In genomic region chr5:175656966-175657365, GRCh38 we compare ENCODE assay signal across 14 cellular contexts. TPM values are rescaled to one million over a fixed set of nuclear protein-coding genes. Genes with fewer than 3 reads are reported as not detected.
DNase-seq lines count a peak whose midpoint lies in the region; ATAC-seq and TF ChIP-seq lines count a peak whose summit lies in the region.
"Had no signal": no experiment of that assay in that cellular context is flagged by ENCODE, and none has a peak within 500 bp of the region (broad histone marks: within the 10 kb centered on the region; RNA-seq: fewer than 3 reads in every experiment).

No MANE protein-coding gene starts in this region.

- H3K27ac Mint-ChIP-seq in activated T-cell treated with anti-CD3 and anti-CD28 coated beads, Interleukin-2, amount 50 U/mL, for 24 hours = peak overlapping the region; percentile 86
- no peak overlapping the region for H3K27ac Mint-ChIP-seq in WTC11
- no peak overlapping the region for H3K27ac Mint-ChIP-seq in effector memory CD8-positive, alpha-beta T cell
- H3K27ac Mint-ChIP-seq in stimulated activated effector memory CD8-positive, alpha-beta T cell treated with anti-CD3 and anti-CD28 coated beads, Interleukin-12 subunit alpha, Interleukin-12 subunit beta, amount 100 ng/mL, for 72 hours = no peak overlapping the region

- H3K27me3 ChIP-seq in lower lobe of right lung (ENCODE audit: low read depth) (peaks cover 64% of the 10 kb centered on the region), PC-3 (ENCODE audit: low read length) (peaks cover 57% of the 10 kb centered on the region)
- H3K27me3 ChIP-seq: ascending aorta had no signal

- H3K4me3 Mint-ChIP-seq in activated T-cell treated with anti-CD3 and anti-CD28 coated beads, Interleukin-2, amount 50 U/mL, for 24 hours = peak overlapping the region; percentile 85
- peak overlapping the region; percentile 90 for H3K4me3 Mint-ChIP-seq in WTC11
- H3K4me3 Mint-ChIP-seq in effector memory CD8-positive, alpha-beta T cell = peak overlapping the region; percentile 79 to 94
- peak overlapping the region; percentile 86 for H3K4me3 Mint-ChIP-seq in stimulated activated effector memory CD8-positive, alpha-beta T cell treated with anti-CD3 and anti-CD28 coated beads, Interleukin-12 subunit alpha, Interleukin-12 subunit beta, amount 100 ng/mL, for 72 hours

- peaks cover 26% of the 10 kb centered on the region for H3K4me1 ChIP-seq in lower lobe of right lung
- no peaks in the 10 kb centered on the region for H3K4me1 ChIP-seq in PC-3 (ENCODE audit: insufficient read depth, low read length)
- H3K4me1 ChIP-seq: ascending aorta had no signal

- intact Hi-C loops in lower lobe of right lung (cut with DNase I) = no loop called here
- intact Hi-C loops in PC-3 (cut with micrococcal nuclease) = no loop called here

- peaks cover 87% of the 10 kb centered on the region for H3K4me1 Mint-ChIP-seq in activated T-cell treated with anti-CD3 and anti-CD28 coated beads, Interleukin-2, amount 50 U/mL, for 24 hours (ENCODE audit: low read depth)
- peaks cover 31% of the 10 kb centered on the region for H3K4me1 Mint-ChIP-seq in WTC11
- H3K4me1 Mint-ChIP-seq in effector memory CD8-positive, alpha-beta T cell (ENCODE audit: low read depth in 2 of 2) = peaks cover 46 to 56% of the 10 kb centered on the region in 2 donors
- peaks cover 60% of the 10 kb centered on the region for H3K4me1 Mint-ChIP-seq in stimulated activated effector memory CD8-positive, alpha-beta T cell treated with anti-CD3 and anti-CD28 coated beads, Interleukin-12 subunit alpha, Interleukin-12 subunit beta, amount 100 ng/mL, for 72 hours

- no peaks in the 10 kb centered on the region for H4K20me1 ChIP-seq in PC-3 (ENCODE audit: low read length)

- no peak overlapping the region for H3K4me3 ChIP-seq in lower lobe of right lung
- H3K4me3 ChIP-seq in PC-3 (ENCODE audit: low read length) = no peak overlapping the region

- H3K9me3 Mint-ChIP-seq in activated T-cell treated with anti-CD3 and anti-CD28 coated beads, Interleukin-2, amount 50 U/mL, for 24 hours = no peaks in the 10 kb centered on the region
- H3K9me3 Mint-ChIP-seq in WTC11 = peaks cover 7% of the 10 kb centered on the region
- H3K9me3 Mint-ChIP-seq in effector memory CD8-positive, alpha-beta T cell = no peaks in the 10 kb centered on the region
- H3K9me3 Mint-ChIP-seq in stimulated activated effector memory CD8-positive, alpha-beta T cell treated with anti-CD3 and anti-CD28 coated beads, Interleukin-12 subunit alpha, Interleukin-12 subunit beta, amount 100 ng/mL, for 72 hours = no peaks in the 10 kb centered on the region

- no peak overlapping the region for H3K4me2 ChIP-seq in PC-3 (ENCODE audit: low read length)

- CTCF ChIA-PET in WTC11 (lab: Charles Lee) (interaction anchor here (1.1 to 8.4 kb wide), 2 partner anchors 73 to 123 kb away, joined by 3 to 58 read pairs; no protein-coding TSS in a partner anchor), PC-3 (lab: Charles Lee) (no interaction called here)

- BruUV-seq in PC-3 (replicated peaks; lab: Mats Ljungman, UMichigan) = no TSS peak

- H3K9me3 ChIP-seq in lower lobe of right lung = no peaks in the 10 kb centered on the region
- no peaks in the 10 kb centered on the region for H3K9me3 ChIP-seq in PC-3 (ENCODE audit: low read length)
- H3K9me3 ChIP-seq: ascending aorta, Caco-2 had no signal

- no peaks in the 10 kb centered on the region for H3K27me3 Mint-ChIP-seq in activated T-cell treated with anti-CD3 and anti-CD28 coated beads, Interleukin-2, amount 50 U/mL, for 24 hours
- H3K27me3 Mint-ChIP-seq in WTC11 (ENCODE audit: low read depth) = peaks cover 20% of the 10 kb centered on the region
- H3K27me3 Mint-ChIP-seq in effector memory CD8-positive, alpha-beta T cell = peaks cover 20 to 55% of the 10 kb centered on the region in 2 donors

- H3K9me2 ChIP-seq in PC-3 (replicated peaks; ENCODE audit: low read length) = no peaks in the 10 kb centered on the region

- no peaks in the 10 kb centered on the region for H3K79me2 ChIP-seq in PC-3 (ENCODE audit: low read length)

- H2AFZ ChIP-seq in PC-3 (ENCODE audit: low read length) = no peak overlapping the region

- H3K36me3 ChIP-seq in lower lobe of right lung (no peaks in the 10 kb centered on the region), PC-3 (ENCODE audit: low read depth, low read length) (no peaks in the 10 kb centered on the region)
- H3K36me3 ChIP-seq: ascending aorta had no signal

- H3K36me3 Mint-ChIP-seq in activated T-cell treated with anti-CD3 and anti-CD28 coated beads, Interleukin-2, amount 50 U/mL, for 24 hours (ENCODE audit: low read depth) = peaks cover 37% of the 10 kb centered on the region
- H3K36me3 Mint-ChIP-seq in WTC11 = peaks cover 4% of the 10 kb centered on the region; the same call in 1 of the 2 replicates
- H3K36me3 Mint-ChIP-seq in effector memory CD8-positive, alpha-beta T cell (ENCODE audit: insufficient read depth) = peaks cover 4% of the 10 kb centered on the region
- peaks cover 18% of the 10 kb centered on the region for H3K36me3 Mint-ChIP-seq in stimulated activated effector memory CD8-positive, alpha-beta T cell treated with anti-CD3 and anti-CD28 coated beads, Interleukin-12 subunit alpha, Interleukin-12 subunit beta, amount 100 ng/mL, for 72 hours

- ATAC-seq in WTC11 = no peak
- ATAC-seq in effector memory CD8-positive, alpha-beta T cell (replicated peaks) = no peak
- no peak for ATAC-seq in stimulated activated effector memory CD8-positive, alpha-beta T cell treated with anti-CD3 and anti-CD28 coated beads, Interleukin-12 subunit alpha, Interleukin-12 subunit beta, amount 100 ng/mL, for 72 hours
- no peak for ATAC-seq in GM18909 (IDR thresholded peaks at IDR 0.05; ENCODE audit: poor library complexity, unreplicated experiment)
- no peak for ATAC-seq in lower lobe of right lung
- no peak for ATAC-seq in PC-3
- ATAC-seq: HCT116, SK-N-SH treated with all-trans-retinoic acid at 6 μM for 48 hours had no signal

- DNase-seq in activated T-cell treated with anti-CD3 and anti-CD28 coated beads, Interleukin-2, amount 50 U/mL, for 24 hours = no peak
- DNase-seq in activated T-cell treated with anti-CD3 and anti-CD28 coated beads, Interleukin-2, amount 50 U/mL, for 48 hours = no peak
- no peak for DNase-seq in WTC11 (ENCODE audit: low spot score)
- DNase-seq in effector memory CD8-positive, alpha-beta T cell = no peak
- DNase-seq in stimulated activated effector memory CD8-positive, alpha-beta T cell treated with anti-CD3 and anti-CD28 coated beads, Interleukin-12 subunit alpha, Interleukin-12 subunit beta, amount 100 ng/mL, for 72 hours (ENCODE audit: low spot score in 2 of 2) = no peak
- no peak for DNase-seq in lower lobe of right lung
- DNase-seq in PC-3 = no peak
- DNase-seq: Caco-2, NCI-H2029 treated with DMSO at 0.1 percent for 48 hours, occipital lobe had no signal

- H3K27ac ChIP-seq in lower lobe of right lung (no peak overlapping the region), PC-3 (ENCODE audit: low read length) (no peak overlapping the region)
- H3K27ac ChIP-seq: ascending aorta had no signal

- POLR2A ChIA-PET in WTC11 (lab: Charles Lee) = no interaction called here
- POLR2A ChIA-PET in PC-3 (lab: Charles Lee; ENCODE audit: unreplicated experiment) = no interaction called here

- no peak for TF ChIP-seq CTCF in WTC11 (IDR thresholded peaks at IDR 0.05)
- no peak for TF ChIP-seq CTCF in lower lobe of right lung (IDR thresholded peaks at IDR 0.05)
- TF ChIP-seq CTCF in PC-3 (conservative IDR thresholded peaks at IDR 0.05; ENCODE audit: low read depth, low read length) = no peak

- no peak overlapping the region for H3K9ac ChIP-seq in PC-3 (ENCODE audit: low read length)

- H3F3A ChIP-seq in PC-3 (ENCODE audit: low read length, unreplicated experiment) = no peaks in the 10 kb centered on the region

TF ChIP-seq in WTC11, 78 proteins besides CTCF, POLR2A, EP300 and RAD21:
- TF ChIP-seq ZNF416 (CRISPR knock-in tag; IDR thresholded peaks at IDR 0.05) (no peak), CDX4 (CRISPR knock-in tag; IDR thresholded peaks at IDR 0.05; ENCODE audit: borderline replicate concordance) (no peak), NR3C1 (CRISPR knock-in tag; conservative IDR thresholded peaks at IDR 0.05; ENCODE audit: low read depth) (no peak), ZNF138 (CRISPR knock-in tag; conservative IDR thresholded peaks at IDR 0.05) (no peak), CREM (CRISPR knock-in tag; IDR thresholded peaks at IDR 0.05) (no peak), E2F1 (CRISPR knock-in tag; IDR thresholded peaks at IDR 0.05) (no peak)
- TF ChIP-seq, protein P1, sequence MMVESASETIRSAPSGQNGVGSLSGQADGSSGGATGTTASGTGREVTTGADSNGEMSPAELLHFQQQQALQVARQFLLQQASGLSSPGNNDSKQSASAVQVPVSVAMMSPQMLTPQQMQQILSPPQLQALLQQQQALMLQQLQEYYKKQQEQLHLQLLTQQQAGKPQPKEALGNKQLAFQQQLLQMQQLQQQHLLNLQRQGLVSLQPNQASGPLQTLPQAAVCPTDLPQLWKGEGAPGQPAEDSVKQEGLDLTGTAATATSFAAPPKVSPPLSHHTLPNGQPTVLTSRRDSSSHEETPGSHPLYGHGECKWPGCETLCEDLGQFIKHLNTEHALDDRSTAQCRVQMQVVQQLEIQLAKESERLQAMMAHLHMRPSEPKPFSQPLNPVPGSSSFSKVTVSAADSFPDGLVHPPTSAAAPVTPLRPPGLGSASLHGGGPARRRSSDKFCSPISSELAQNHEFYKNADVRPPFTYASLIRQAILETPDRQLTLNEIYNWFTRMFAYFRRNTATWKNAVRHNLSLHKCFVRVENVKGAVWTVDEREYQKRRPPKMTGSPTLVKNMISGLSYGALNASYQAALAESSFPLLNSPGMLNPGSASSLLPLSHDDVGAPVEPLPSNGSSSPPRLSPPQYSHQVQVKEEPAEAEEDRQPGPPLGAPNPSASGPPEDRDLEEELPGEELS (CRISPR knock-in tag; IDR thresholded peaks at IDR 0.05) = no peak

RNA-seq across cellular contexts. Expression of gene HRH2, which starts 0.9 kb away (rescaled TPM):
- total RNA-seq in WTC11 (2021) (9.3 to 12.7 TPM (median 12.2 TPM) in 3 replicates), lower lobe of right lung (9.6 TPM), PC-3 (2014; rRNA removed) (not detected in 2 replicates)
- total RNA-seq: Caco-2 had no signal

Comparison
In these comparisons a context has a peak if more than half of its experiments do, and no peak if none do; other contexts are left out.
1. RNA of gene HRH2, which starts 0.9 kb away (total RNA-seq): 9.6 TPM in lower lobe of right lung (single experiment) and 9.3 to 12.7 TPM in WTC11; not detected in PC-3; every median in the first group is over 10 times any median in the second.
2. Peak in every context shown above with its lines, with median percentiles within 50 percentile points of each other: H3K4me3 Mint-ChIP-seq.